12 cellular contexts compared by ENCODE assay signal in the genomic region with DNA sequence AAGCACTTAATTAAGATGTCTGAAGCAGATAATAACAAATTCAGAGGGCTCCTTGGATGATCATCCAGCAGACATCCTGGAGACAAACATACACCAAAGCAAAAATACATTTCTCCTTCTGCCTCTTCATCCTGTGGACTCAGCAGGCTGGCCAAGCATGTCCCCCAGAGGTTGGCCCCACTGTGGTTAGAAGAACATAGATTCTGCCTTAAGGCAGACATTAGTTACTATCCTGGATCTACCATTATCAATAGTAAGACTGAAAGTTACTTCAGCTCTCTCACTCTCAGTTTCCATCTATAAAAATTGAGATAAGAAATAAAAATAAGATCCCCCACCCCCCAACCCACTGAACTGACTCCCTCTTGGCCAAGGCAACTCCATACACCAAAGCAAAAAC. TPM values are rescaled to one million over a fixed set of nuclear protein-coding genes. Genes with fewer than 3 reads are reported as not detected.
DNase-seq lines count a peak whose midpoint lies in the region; ATAC-seq and TF ChIP-seq lines count a peak whose summit lies in the region.
"Had no signal": no experiment of that assay in that cellular context is flagged by ENCODE, and none has a peak within 500 bp of the region (broad histone marks: within the 10 kb centered on the region; RNA-seq: fewer than 3 reads in every experiment).

No MANE protein-coding gene starts in this region.

- peaks cover 19% of the 10 kb centered on the region for H3K4me1 ChIP-seq in MM.1S (ENCODE audit: low read length)
- H3K4me1 ChIP-seq in Karpas-422 (ENCODE audit: low read length), result no peaks in the 10 kb centered on the region
- H3K4me1 ChIP-seq: adrenal gland had no signal

- no peaks in the 10 kb centered on the region for H3K27me3 ChIP-seq in MM.1S (replicated peaks; ENCODE audit: insufficient read depth, low read length)
- no peaks in the 10 kb centered on the region for H3K27me3 ChIP-seq in Karpas-422 (ENCODE audit: low read length)
- H3K27me3 ChIP-seq: adrenal gland had no signal

- H3K9ac ChIP-seq in MM.1S (ENCODE audit: low read length), result no peak overlapping the region
- no peak overlapping the region for H3K9ac ChIP-seq in Karpas-422 (ENCODE audit: low read length)

- no peaks in the 10 kb centered on the region for H3K9me2 ChIP-seq in MM.1S (replicated peaks; ENCODE audit: insufficient read depth, low read length)
- H3K9me2 ChIP-seq in Karpas-422 (replicated peaks; ENCODE audit: insufficient read depth, low read length), result no peaks in the 10 kb centered on the region

- H3K4me1 Mint-ChIP-seq in HFFc6 (ENCODE audit: low read depth), result peaks cover 28% of the 10 kb centered on the region

- peak overlapping the region; percentile 88 for H3K27ac Mint-ChIP-seq in HFFc6
- H3K27ac Mint-ChIP-seq: stimulated activated naive CD8-positive, alpha-beta T cell treated with anti-CD3 and anti-CD28 coated beads, Interleukin-15, Interleukin-2, amounts not matched to agents 100 ng/mL and 50 ng/mL, for 24 hours had no signal

- H4K20me1 ChIP-seq in MM.1S (ENCODE audit: insufficient read depth, low read length) (no peaks in the 10 kb centered on the region), Karpas-422 (ENCODE audit: insufficient read depth, low read depth, low read length) (no peaks in the 10 kb centered on the region)

- H3K4me2 ChIP-seq in MM.1S (ENCODE audit: low read depth, low read length), result peak overlapping the region; percentile 9; the same call in 1 of the 2 replicates
- H3K4me2 ChIP-seq in Karpas-422 (ENCODE audit: low read depth, low read length, poor library complexity, severe bottlenecking), result no peak overlapping the region

- H3K4me3 Mint-ChIP-seq in HFFc6, result peak overlapping the region; percentile 50; the same call in 1 of the 2 replicates
- H3K4me3 Mint-ChIP-seq: stimulated activated naive CD8-positive, alpha-beta T cell treated with anti-CD3 and anti-CD28 coated beads, Interleukin-15, Interleukin-2, amounts not matched to agents 100 ng/mL and 50 ng/mL, for 24 hours had no signal

- H3K27ac ChIP-seq in MM.1S (ENCODE audit: low read length) (no peak overlapping the region), Karpas-422 (ENCODE audit: low read length) (no peak overlapping the region)
- H3K27ac ChIP-seq: adrenal gland had no signal

- H3K36me3 Mint-ChIP-seq in HFFc6 (ENCODE audit: low read depth), result no peaks in the 10 kb centered on the region

- H2AFZ ChIP-seq in MM.1S (ENCODE audit: low read length) (no peak overlapping the region), Karpas-422 (ENCODE audit: low read length) (no peak overlapping the region)

- H3K4me3 ChIP-seq in MM.1S (ENCODE audit: low read length), result no peak overlapping the region
- no peak overlapping the region for H3K4me3 ChIP-seq in Karpas-422 (ENCODE audit: low read length)
- H3K4me3 ChIP-seq: adrenal gland had no signal

- H3F3A ChIP-seq in MM.1S (ENCODE audit: insufficient read depth, low read length), result no peaks in the 10 kb centered on the region

- TF ChIP-seq CTCF in HFFc6 (IDR thresholded peaks at IDR 0.05) (no peak), MM.1S (IDR thresholded peaks at IDR 0.05; ENCODE audit: low read length) (no peak)

- DNase-seq in HFFc6 (no peak), MM.1S (no peak), renal cortical epithelial cell (ENCODE audit: low read depth) (peak; percentile 64), NCI-H2081 (lab: John Stamatoyannopoulos, UW) (no peak), Karpas-422 (no peak)
- DNase-seq in stimulated activated CD4-positive, alpha-beta T cell treated with anti-CD3 and anti-CD28 coated beads, Interleukin-4, amount 100 ng/mL, for 24 hours, result no peak
- DNase-seq: retina had no signal

- ATAC-seq in GM18870 (IDR thresholded peaks at IDR 0.05; ENCODE audit: unreplicated experiment) (peak; percentile 79), HG03108 (IDR thresholded peaks at IDR 0.05; ENCODE audit: unreplicated experiment) (no peak)
- ATAC-seq: Panc1 had no signal

- no peaks in the 10 kb centered on the region for H3K9me3 Mint-ChIP-seq in HFFc6

- H3K9me3 ChIP-seq in MM.1S (replicated peaks; ENCODE audit: insufficient read depth, low read length) (no peaks in the 10 kb centered on the region), Karpas-422 (ENCODE audit: low read length) (peaks cover 13% of the 10 kb centered on the region)
- H3K9me3 ChIP-seq: adrenal gland had no signal

- no peaks in the 10 kb centered on the region for H3K79me2 ChIP-seq in MM.1S (ENCODE audit: low read length)
- H3K79me2 ChIP-seq in Karpas-422 (ENCODE audit: low read length), result no peaks in the 10 kb centered on the region

- H3K36me3 ChIP-seq in MM.1S (replicated peaks; ENCODE audit: insufficient read depth, low read length) (no peaks in the 10 kb centered on the region), Karpas-422 (ENCODE audit: insufficient read depth, low read length) (no peaks in the 10 kb centered on the region)
- H3K36me3 ChIP-seq: adrenal gland had no signal

- peaks cover 1% of the 10 kb centered on the region; the same call in 1 of the 2 replicates for H3K27me3 Mint-ChIP-seq in HFFc6 (ENCODE audit: insufficient read depth)
- H3K27me3 Mint-ChIP-seq: stimulated activated naive CD8-positive, alpha-beta T cell treated with anti-CD3 and anti-CD28 coated beads, Interleukin-15, Interleukin-2, amounts not matched to agents 100 ng/mL and 50 ng/mL, for 24 hours had no signal

RNA-seq across cellular contexts. Expression of a gene that starts 28.6 kb away (rescaled TPM):
- total RNA-seq in HFFc6 (2021; fragmentation: NEBNext Ultra II Directional; extraction: Animal tissue kit (Norgen Biotek cat#: 25700)), result 100 to 1,000 TPM in 4 of 6 experiments, 10 to 100 TPM in 2; 78.5 to 135 (median 118) TPM
- total RNA-seq in renal cortical epithelial cell, result 63.4 and 258 TPM in 2 replicates
- not detected in 2 replicates for total RNA-seq in Karpas-422 (2014; rRNA removed; shearing (Covaris generic); ENCODE audit: low replicate concordance)

Comparison
In these comparisons a context has a peak if more than half of its experiments do, and no peak if none do; other contexts are left out.
1. RNA of a gene that starts 28.6 kb away (total RNA-seq): 63.4 to 258 TPM in renal cortical epithelial cell and 78.5 to 135 TPM in HFFc6; not detected in Karpas-422; every median in the first group is over 10 times any median in the second.